ENCODE assay signal across 8 cellular contexts in genomic region chr17:29140051-29140582, GRCh38. TPM values are rescaled to one million over a fixed set of nuclear protein-coding genes. Genes with fewer than 3 reads are reported as not detected.
DNase-seq lines count a peak whose midpoint lies in the region; ATAC-seq lines count a peak whose summit lies in the region.

No MANE protein-coding gene starts in this region.

- H3K9me3 Mint-ChIP-seq in CD4-positive, CD25-positive, alpha-beta regulatory T cell = no peaks in the 10 kb centered on the region
- no peaks in the 10 kb centered on the region for H3K9me3 Mint-ChIP-seq in memory B cell

- peaks cover 25 to 77% (median 45%) of the 10 kb centered on the region in 4 donors for H3K4me1 Mint-ChIP-seq in CD4-positive, CD25-positive, alpha-beta regulatory T cell
- H3K4me1 Mint-ChIP-seq in memory B cell = peaks cover 55% of the 10 kb centered on the region

- H3K36me3 Mint-ChIP-seq in CD4-positive, CD25-positive, alpha-beta regulatory T cell = peaks cover 13% of the 10 kb centered on the region
- peaks cover 6% of the 10 kb centered on the region for H3K36me3 Mint-ChIP-seq in memory B cell

- peak overlapping the region; percentile 92 to 98 (median 93) for H3K4me3 Mint-ChIP-seq in CD4-positive, CD25-positive, alpha-beta regulatory T cell
- peak overlapping the region; percentile 94 for H3K4me3 Mint-ChIP-seq in memory B cell

- H3K27me3 ChIP-seq in CD4-positive, CD25-positive, alpha-beta regulatory T cell (ENCODE audit: control insufficient read depth, insufficient read depth, low read length) = no peaks in the 10 kb centered on the region

- peaks cover 22% of the 10 kb centered on the region for H3K36me3 ChIP-seq in CD4-positive, CD25-positive, alpha-beta regulatory T cell (ENCODE audit: control insufficient read depth, insufficient read depth, low read length)

- DNase-seq in CD4-positive, CD25-positive, alpha-beta regulatory T cell = peak; percentile 62 to 92 (median 72)
- peak; percentile 18 for DNase-seq in NCI-H2196 (lab: John Stamatoyannopoulos, UW; ENCODE audit: unreplicated experiment)
- peak; percentile 89 for DNase-seq in activated CD4-positive, alpha-beta T cell treated with anti-CD3 and anti-CD28 coated beads for 48 hours
- DNase-seq in memory B cell (ENCODE audit: low spot score in 2 of 2) = no peak
- DNase-seq in stimulated activated CD8-positive, alpha-beta memory T cell treated with anti-CD3 and anti-CD28 coated beads, Interleukin-12 subunit alpha, Interleukin-12 subunit beta, amount 100 ng/mL, for 24 hours (ENCODE audit: extremely low read depth) = peak; percentile 68

- H3K9me3 ChIP-seq in CD4-positive, CD25-positive, alpha-beta regulatory T cell (ENCODE audit: control insufficient read depth in 2 of 2, low read length in 2 of 2) = no peaks in the 10 kb centered on the region

- no peaks in the 10 kb centered on the region for H3K27me3 Mint-ChIP-seq in CD4-positive, CD25-positive, alpha-beta regulatory T cell
- no peaks in the 10 kb centered on the region for H3K27me3 Mint-ChIP-seq in memory B cell

- H3K4me1 ChIP-seq in CD4-positive, CD25-positive, alpha-beta regulatory T cell (ENCODE audit: control insufficient read depth, insufficient read depth, low read length, poor library complexity, severe bottlenecking) = peaks cover 75% of the 10 kb centered on the region

- peak overlapping the region; percentile 93 to 99 (median 94) for H3K27ac Mint-ChIP-seq in CD4-positive, CD25-positive, alpha-beta regulatory T cell
- H3K27ac Mint-ChIP-seq in memory B cell = peak overlapping the region; percentile 91

- peak; percentile 67 to 68 for ATAC-seq in CD4-positive, CD25-positive, alpha-beta regulatory T cell (ENCODE audit: low read depth in 2 of 2)
- ATAC-seq in GM21576 (IDR thresholded peaks at IDR 0.05; ENCODE audit: unreplicated experiment) (peak; percentile 53), memory B cell (ENCODE audit: low read depth) (peak; percentile 58), GM18517 (IDR thresholded peaks at IDR 0.05; ENCODE audit: unreplicated experiment) (no peak)

- H3K27ac ChIP-seq in CD4-positive, CD25-positive, alpha-beta regulatory T cell (ENCODE audit: insufficient read depth, low read length, poor library complexity, severe bottlenecking) = peak overlapping the region; percentile 84
- H3K27ac ChIP-seq in cingulate gyrus (ENCODE audit: low read depth, low read length) = peak overlapping the region; percentile 83

- H3K4me3 ChIP-seq in CD4-positive, CD25-positive, alpha-beta regulatory T cell (ENCODE audit: low read depth, low read length) = peak overlapping the region; percentile 81

RNA-seq across cellular contexts. Expression of gene MYO18A, which starts 40.1 kb away (rescaled TPM):
- total RNA-seq in CD4-positive, CD25-positive, alpha-beta regulatory T cell = 193 TPM
- 10 to 100 TPM; 16.8 to 22.6 (median 20.2) TPM for polyA plus RNA-seq in CD4-positive, CD25-positive, alpha-beta regulatory T cell

Comparison
In these comparisons a context has a peak if more than half of its experiments do, and no peak if none do; other contexts are left out.
1. DNase-seq: peak in CD4-positive, CD25-positive, alpha-beta regulatory T cell (3 of 3), NCI-H2196 (single experiment), activated CD4-positive, alpha-beta T cell treated with anti-CD3 and anti-CD28 coated beads for 48 hours (single experiment) and stimulated activated CD8-positive, alpha-beta memory T cell treated with anti-CD3 and anti-CD28 coated beads, Interleukin-12 subunit alpha, Interleukin-12 subunit beta, amount 100 ng/mL, for 24 hours (single experiment); none in memory B cell (0 of 2).